25 cellular contexts compared by ENCODE assay signal in the genomic region with DNA sequence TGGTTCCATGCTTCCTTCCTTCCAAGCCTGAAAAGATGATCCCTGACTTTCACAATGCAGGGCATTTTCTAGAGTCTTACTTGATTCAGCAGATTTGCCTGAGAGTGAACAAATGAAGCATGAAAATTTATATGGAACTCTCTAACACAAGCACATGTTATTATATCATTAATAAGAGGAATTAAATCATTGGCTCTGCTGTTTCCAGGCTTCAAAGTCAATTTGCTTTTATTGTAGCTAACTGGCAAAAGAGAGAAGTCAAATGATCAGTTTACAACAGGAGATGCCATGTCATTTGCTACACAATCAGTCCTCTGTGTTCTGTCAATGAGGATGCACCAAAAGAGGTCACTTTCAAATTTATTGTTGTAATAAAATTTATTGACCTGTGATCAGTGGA.
"Had no signal": no experiment of that assay in that cellular context is flagged by ENCODE, and none has a peak within 500 bp of the region (broad histone marks: within the 10 kb centered on the region; RNA-seq: fewer than 3 reads in every experiment).

No MANE protein-coding gene starts in this region.

- H3K27me3 ChIP-seq: colonic mucosa, esophagus squamous epithelium, sigmoid colon, stomach, testis, tibial nerve, upper lobe of left lung had no signal

- H3K4me1 Mint-ChIP-seq: mesothelial cell of epicardium; nephron; stimulated activated effector memory CD8-positive, alpha-beta T cell treated with anti-CD3 and anti-CD28 coated beads, Interleukin-12 subunit alpha, Interleukin-12 subunit beta, amount 100 ng/mL, for 72 hours had no signal

- H3K27ac Mint-ChIP-seq: dendritic cell treated with granulocyte-macrophage colony-stimulating factor and Interleukin-4, amounts not matched to agents 40 ng/mL and 50 ng/mL, for 4 days; mesothelial cell of epicardium; naive thymus-derived CD4-positive, alpha-beta T cell; nephron; stimulated activated effector memory CD8-positive, alpha-beta T cell treated with anti-CD3 and anti-CD28 coated beads, Interleukin-12 subunit alpha, Interleukin-12 subunit beta, amount 100 ng/mL, for 72 hours had no signal

- H3K9me3 ChIP-seq: colonic mucosa, esophagus squamous epithelium, psoas muscle, sigmoid colon, stomach, testis, upper lobe of left lung had no signal

- H3K4me3 Mint-ChIP-seq: dendritic cell treated with granulocyte-macrophage colony-stimulating factor and Interleukin-4, amounts not matched to agents 40 ng/mL and 50 ng/mL, for 4 days; mesothelial cell of epicardium; naive thymus-derived CD4-positive, alpha-beta T cell; nephron; stimulated activated effector memory CD8-positive, alpha-beta T cell treated with anti-CD3 and anti-CD28 coated beads, Interleukin-12 subunit alpha, Interleukin-12 subunit beta, amount 100 ng/mL, for 72 hours had no signal

- ATAC-seq: left lobe of liver; naive thymus-derived CD4-positive, alpha-beta T cell; psoas muscle; right cardiac atrium; stimulated activated effector memory CD8-positive, alpha-beta T cell treated with anti-CD3 and anti-CD28 coated beads, Interleukin-12 subunit alpha, Interleukin-12 subunit beta, amount 100 ng/mL, for 72 hours had no signal

- H3K4me1 ChIP-seq: colonic mucosa, esophagus squamous epithelium, psoas muscle, sigmoid colon, stomach, testis, tibial nerve, upper lobe of left lung had no signal

- H3K36me3 ChIP-seq: colonic mucosa, esophagus squamous epithelium, sigmoid colon, stomach, tibial nerve, upper lobe of left lung had no signal

- H3K36me3 Mint-ChIP-seq: mesothelial cell of epicardium; naive thymus-derived CD4-positive, alpha-beta T cell; stimulated activated effector memory CD8-positive, alpha-beta T cell treated with anti-CD3 and anti-CD28 coated beads, Interleukin-12 subunit alpha, Interleukin-12 subunit beta, amount 100 ng/mL, for 72 hours had no signal

- DNase-seq: colonic mucosa; effector memory CD4-positive, alpha-beta T cell; erythroblast; esophagus squamous epithelium; head of caudate nucleus; mesenchymal stem cell; naive thymus-derived CD4-positive, alpha-beta T cell; nucleus accumbens; posterior cingulate gyrus; psoas muscle; right cardiac atrium; sigmoid colon; stimulated activated CD4-positive, alpha-beta T cell treated with anti-CD3 and anti-CD28 coated beads, Interleukin-2, amount 100 ng/mL, for 24 hours; stimulated activated CD4-positive, alpha-beta T cell treated with anti-CD3 and anti-CD28 coated beads, Interleukin-4, amount 100 ng/mL, for 24 hours; stimulated activated naive CD4-positive, alpha-beta T cell treated with Interleukin-2 at 50 U/mL for 16 hours; stomach; testis; upper lobe of left lung had no signal

- H3K9me3 Mint-ChIP-seq: dendritic cell treated with granulocyte-macrophage colony-stimulating factor and Interleukin-4, amounts not matched to agents 40 ng/mL and 50 ng/mL, for 4 days; stimulated activated effector memory CD8-positive, alpha-beta T cell treated with anti-CD3 and anti-CD28 coated beads, Interleukin-12 subunit alpha, Interleukin-12 subunit beta, amount 100 ng/mL, for 72 hours had no signal

- H3K4me3 ChIP-seq: colonic mucosa, esophagus squamous epithelium, lung, psoas muscle, sigmoid colon, stomach, testis, tibial nerve, upper lobe of left lung had no signal

- H3K27ac ChIP-seq: colonic mucosa, esophagus squamous epithelium, psoas muscle, sigmoid colon, stomach, testis, tibial nerve, upper lobe of left lung had no signal

- H3K27me3 Mint-ChIP-seq: dendritic cell treated with granulocyte-macrophage colony-stimulating factor and Interleukin-4, amounts not matched to agents 40 ng/mL and 50 ng/mL, for 4 days had no signal
